In the genomic region with DNA sequence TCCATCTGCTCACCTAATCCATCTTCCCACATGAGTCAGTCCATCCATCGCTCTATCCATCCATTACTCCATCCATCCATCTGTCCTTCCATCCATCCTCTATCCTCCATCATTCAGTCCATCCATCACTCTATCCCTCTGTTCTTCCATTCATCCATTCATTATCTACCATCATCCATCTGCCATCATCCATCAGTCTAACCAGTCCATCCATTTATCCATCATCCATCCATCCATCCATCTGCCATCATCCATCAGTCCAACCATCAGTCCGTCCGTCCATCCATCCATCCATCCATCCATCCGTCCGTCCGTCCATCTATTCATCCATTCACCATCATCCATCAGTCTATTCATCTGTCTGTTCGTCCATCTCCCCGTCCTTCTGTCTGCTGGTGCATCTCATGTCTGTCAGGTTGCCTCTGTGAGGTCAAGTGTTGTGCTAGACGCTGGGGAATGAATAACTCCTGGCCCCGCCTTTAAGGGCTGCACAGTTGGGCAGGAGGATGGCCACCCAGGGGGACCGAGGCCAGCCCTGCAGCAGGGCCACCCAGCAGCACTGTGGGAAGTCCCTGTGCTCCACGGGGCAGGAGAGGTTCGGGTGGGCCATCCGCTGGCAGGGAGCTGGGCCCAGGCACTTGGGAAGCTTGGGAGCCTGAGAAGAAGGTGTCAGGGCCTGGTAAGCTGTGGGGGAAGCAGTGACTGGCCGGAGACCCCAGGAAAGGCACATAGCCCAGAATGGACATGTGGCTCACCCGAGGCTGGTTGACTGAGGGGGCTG, we compare ENCODE assay signal across 1 cellular context.
TF ChIP-seq lines count a peak whose summit lies in the region.

No MANE protein-coding gene starts in this region.

TF ChIP-seq in HEK293, 187 proteins besides CTCF, POLR2A, EP300 and RAD21 (continued from another document):
- TF ChIP-seq, protein P1, sequence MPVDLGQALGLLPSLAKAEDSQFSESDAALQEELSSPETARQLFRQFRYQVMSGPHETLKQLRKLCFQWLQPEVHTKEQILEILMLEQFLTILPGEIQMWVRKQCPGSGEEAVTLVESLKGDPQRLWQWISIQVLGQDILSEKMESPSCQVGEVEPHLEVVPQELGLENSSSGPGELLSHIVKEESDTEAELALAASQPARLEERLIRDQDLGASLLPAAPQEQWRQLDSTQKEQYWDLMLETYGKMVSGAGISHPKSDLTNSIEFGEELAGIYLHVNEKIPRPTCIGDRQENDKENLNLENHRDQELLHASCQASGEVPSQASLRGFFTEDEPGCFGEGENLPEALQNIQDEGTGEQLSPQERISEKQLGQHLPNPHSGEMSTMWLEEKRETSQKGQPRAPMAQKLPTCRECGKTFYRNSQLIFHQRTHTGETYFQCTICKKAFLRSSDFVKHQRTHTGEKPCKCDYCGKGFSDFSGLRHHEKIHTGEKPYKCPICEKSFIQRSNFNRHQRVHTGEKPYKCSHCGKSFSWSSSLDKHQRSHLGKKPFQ (tag by site-specific recombination; IDR thresholded peaks at IDR 0.05), result no peak
- no peak for TF ChIP-seq ZNF48 (tag by site-specific recombination; IDR thresholded peaks at IDR 0.05)
- TF ChIP-seq ZIC2 (tag by site-specific recombination; IDR thresholded peaks at IDR 0.05), result 0 out of 2 replicates have a peak, but pooled peaks have one; percentile 8
- TF ChIP-seq ZNF174 (tag by site-specific recombination; IDR thresholded peaks at IDR 0.05), result no peak
